8 cellular contexts compared by ENCODE assay signal in genomic region chr2:123040506-123040905, GRCh38.
"Had no signal": no experiment of that assay in that cellular context is flagged by ENCODE, and none has a peak within 500 bp of the region (broad histone marks: within the 10 kb centered on the region; RNA-seq: fewer than 3 reads in every experiment).

No MANE protein-coding gene starts in this region.

- H3K27ac Mint-ChIP-seq: GM23338, H9, IgD-negative memory B cell had no signal

- H3K4me1 Mint-ChIP-seq: GM23338, H9, IgD-negative memory B cell had no signal

- DNase-seq: H9, HCEC 1CT, KBM-7 had no signal

- H3K4me3 Mint-ChIP-seq: GM23338, H9, IgD-negative memory B cell had no signal

- H3K36me3 Mint-ChIP-seq: IgD-negative memory B cell had no signal

- FAIRE-seq: H1, H54, HepG2 had no signal

- H3K27me3 Mint-ChIP-seq: IgD-negative memory B cell had no signal

- H3K4me3 ChIP-seq: GM23338 had no signal
